In genomic region chr1:145859491-145860159, GRCh38 we compare ENCODE assay signal across 8 cellular contexts. TPM values are rescaled to one million over a fixed set of nuclear protein-coding genes. Genes with fewer than 3 reads are reported as not detected.
DNase-seq lines count a peak whose midpoint lies in the region; ATAC-seq lines count a peak whose summit lies in the region.

No MANE protein-coding gene starts in this region.

- CTCF ChIA-PET in activated CD4-positive, alpha-beta T cell treated with anti-CD3 and anti-CD28 coated beads for 36 hours (lab: Charles Lee): interaction anchor here (0.6 to 11.5 kb wide), 23 partner anchors 9 to 178 kb away, joined by 3 to 168 read pairs (median 4); partner anchors contain the start of genes LIX1L, NUDT17, RBM8A and TXNIP

- H3K27me3 Mint-ChIP-seq in activated CD4-positive, alpha-beta T cell treated with anti-CD3 and anti-CD28 coated beads for 36 hours: no peaks in the 10 kb centered on the region

- peak overlapping the region; percentile 79 for H3K27ac Mint-ChIP-seq in activated CD4-positive, alpha-beta T cell treated with anti-CD3 and anti-CD28 coated beads for 36 hours

- DNase-seq in AG20443 (ENCODE audit: low spot score): peak; percentile 98
- DNase-seq in NCI-H460 (ENCODE audit: extremely low read depth, low read depth): peak; percentile 86
- peak; percentile 90 for DNase-seq in activated CD4-positive, alpha-beta T cell treated with anti-CD3 and anti-CD28 coated beads for 36 hours
- peak; percentile 90 for DNase-seq in left colon
- peak; percentile 83 to 84 for DNase-seq in stimulated activated CD4-positive, alpha-beta T cell treated with anti-CD3 and anti-CD28 coated beads, Interleukin-2, amount 100 ng/mL, for 24 hours

- POLR2A ChIA-PET in activated CD4-positive, alpha-beta T cell treated with anti-CD3 and anti-CD28 coated beads for 36 hours (lab: Charles Lee): interaction anchor here (0.6 to 2.1 kb wide), 17 partner anchors 12 to 192 kb away, joined by 3 to 21 read pairs (median 4); partner anchors contain the start of genes ANKRD34A, ANKRD35, NUDT17 and PEX11B

- H3K4me3 Mint-ChIP-seq in activated CD4-positive, alpha-beta T cell treated with anti-CD3 and anti-CD28 coated beads for 36 hours: peak overlapping the region; percentile 90

- peak overlapping the region; percentile 84 for H3K27ac ChIP-seq in cingulate gyrus (ENCODE audit: low read depth, low read length)

- intact Hi-C loops in activated CD4-positive, alpha-beta T cell treated with anti-CD3 and anti-CD28 coated beads for 36 hours (cut with DNase I, micrococcal nuclease): loop anchor here (1.0 to 2.0 kb wide), 11 partner anchors 13 to 176 kb away; partner anchors contain the start of genes ANKRD34A (in 2 of the 2), ANKRD35 (in 2 of the 2), PEX11B (in 2 of the 2) and POLR3GL (in 2 of the 2)
- intact Hi-C loops in left colon (cut with DNase I, micrococcal nuclease): no loop called here

- H3K4me1 Mint-ChIP-seq in activated CD4-positive, alpha-beta T cell treated with anti-CD3 and anti-CD28 coated beads for 36 hours: peaks cover 12% of the 10 kb centered on the region

- H3K9me3 Mint-ChIP-seq in activated CD4-positive, alpha-beta T cell treated with anti-CD3 and anti-CD28 coated beads for 36 hours (ENCODE audit: low read depth): no peaks in the 10 kb centered on the region

- ATAC-seq in GM19035 (IDR thresholded peaks at IDR 0.05; ENCODE audit: unreplicated experiment): peak; percentile 65
- peak; percentile 74 for ATAC-seq in HG03342 (IDR thresholded peaks at IDR 0.05; ENCODE audit: unreplicated experiment)
- ATAC-seq in activated CD4-positive, alpha-beta T cell treated with anti-CD3 and anti-CD28 coated beads for 36 hours: peak; percentile 82
- peak; percentile 80 for ATAC-seq in left colon

- peaks cover 6% of the 10 kb centered on the region for H3K36me3 Mint-ChIP-seq in activated CD4-positive, alpha-beta T cell treated with anti-CD3 and anti-CD28 coated beads for 36 hours (ENCODE audit: low read depth)

RNA-seq across cellular contexts. Expression of gene PIAS3, which starts 0.7 kb away (rescaled TPM):
- total RNA-seq in NCI-H460 (2014; rRNA removed; shearing (Covaris generic)): 18.6 and 19.9 TPM in 2 replicates
- polyA plus RNA-seq in NCI-H460 (2014; cell fraction: nucleus; rRNA removed): 16.9 and 27.3 TPM in 2 replicates
- 10 to 100 TPM; 20.0 to 22.0 TPM for total RNA-seq in activated CD4-positive, alpha-beta T cell treated with anti-CD3 and anti-CD28 coated beads for 36 hours
- 10 to 100 TPM; 11.0 to 11.4 TPM for total RNA-seq in left colon

RNA-seq across cellular contexts. Expression of gene NUDT17, which starts 14.2 kb away (rescaled TPM):
- 9.3 and 10.7 TPM in 2 replicates for total RNA-seq in NCI-H460 (2014; rRNA removed; shearing (Covaris generic))
- polyA plus RNA-seq in NCI-H460 (2014; cell fraction: nucleus; rRNA removed): 11.1 and 11.9 TPM in 2 replicates
- 1 to 10 TPM; 3.7 to 4.0 TPM for total RNA-seq in activated CD4-positive, alpha-beta T cell treated with anti-CD3 and anti-CD28 coated beads for 36 hours
- total RNA-seq in left colon: 1 to 10 TPM; 1.3 TPM

RNA-seq across cellular contexts. Expression of gene ANKRD35, which starts 26.0 kb away (rescaled TPM):
- not detected in 2 replicates for total RNA-seq in NCI-H460 (2014; rRNA removed; shearing (Covaris generic))
- polyA plus RNA-seq in NCI-H460 (2014; cell fraction: nucleus; rRNA removed): not detected in 2 replicates
- total RNA-seq in activated CD4-positive, alpha-beta T cell treated with anti-CD3 and anti-CD28 coated beads for 36 hours: under 1 TPM; 0.30 to 0.55 TPM
- under 1 TPM; 0.12 to 0.53 TPM for total RNA-seq in left colon

RNA-seq across cellular contexts. Expression of gene POLR3C, which starts 35.6 kb away (rescaled TPM):
- 44.1 and 45.7 TPM in 2 replicates for total RNA-seq in NCI-H460 (2014; rRNA removed; shearing (Covaris generic))
- 24.2 and 30.3 TPM in 2 replicates for polyA plus RNA-seq in NCI-H460 (2014; cell fraction: nucleus; rRNA removed)
- total RNA-seq in activated CD4-positive, alpha-beta T cell treated with anti-CD3 and anti-CD28 coated beads for 36 hours: 10 to 100 TPM; 34.2 to 42.6 TPM
- 10 to 100 TPM; 18.4 to 20.3 TPM for total RNA-seq in left colon

RNA-seq across cellular contexts. Expression of gene RNF115, which starts 35.7 kb away (rescaled TPM):
- 11.3 and 13.5 TPM in 2 replicates for total RNA-seq in NCI-H460 (2014; rRNA removed; shearing (Covaris generic))
- 12.6 and 15.5 TPM in 2 replicates for polyA plus RNA-seq in NCI-H460 (2014; cell fraction: nucleus; rRNA removed)
- total RNA-seq in activated CD4-positive, alpha-beta T cell treated with anti-CD3 and anti-CD28 coated beads for 36 hours: 10 to 100 TPM; 11.8 to 13.9 TPM
- 1 to 10 TPM; 7.4 to 7.7 TPM for total RNA-seq in left colon

Comparison
In these comparisons a context has a peak if more than half of its experiments do, and no peak if none do; other contexts are left out.
1. Peak in every context shown above with its lines: DNase-seq, ATAC-seq and H3K27ac ChIP-seq.
2. intact Hi-C loops: an anchor here in activated CD4-positive, alpha-beta T cell treated with anti-CD3 and anti-CD28 coated beads for 36 hours (1.0 to 2.0 kb wide); none called in left colon.